In the genomic region with DNA sequence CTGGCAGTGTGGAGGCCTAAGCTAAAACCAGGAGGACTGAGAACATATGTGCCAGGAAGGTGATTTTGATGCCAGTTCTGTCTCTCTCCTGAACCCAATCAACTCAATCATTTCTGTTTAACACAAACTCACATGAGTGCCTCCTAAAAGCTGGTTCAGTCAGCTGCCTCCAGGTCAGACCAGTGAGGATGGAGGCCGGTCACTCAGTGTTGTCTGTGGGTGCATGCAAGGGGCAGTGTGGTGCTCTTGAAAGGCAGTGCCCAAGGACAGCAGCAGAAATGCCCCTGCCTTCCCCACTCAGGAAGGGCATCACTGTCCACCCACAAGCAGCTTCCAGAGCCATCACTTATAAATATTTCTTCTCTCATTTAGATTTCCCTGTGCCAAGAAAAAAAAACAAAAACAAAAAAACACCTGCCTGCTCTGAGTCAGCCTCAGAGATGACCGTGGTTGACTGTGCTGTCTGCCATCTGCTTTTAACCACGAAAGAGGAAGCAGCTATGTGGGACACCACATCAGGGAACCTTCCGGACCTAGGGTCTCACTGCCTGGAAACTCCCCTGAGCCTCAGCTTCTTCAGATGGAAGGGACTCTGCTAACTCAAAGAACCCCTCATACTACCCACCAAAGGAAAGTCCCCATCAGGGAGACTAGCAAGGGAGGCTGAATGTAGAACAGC, we compare ENCODE assay signal across 8 cellular contexts. TPM values are rescaled to one million over a fixed set of nuclear protein-coding genes. Genes with fewer than 3 reads are reported as not detected.
DNase-seq lines count a peak whose midpoint lies in the region; ATAC-seq and TF ChIP-seq lines count a peak whose summit lies in the region.

No MANE protein-coding gene starts in this region.

- intact Hi-C loops in activated naive CD4-positive, alpha-beta T cell treated with anti-CD3 and anti-CD28 coated beads for 36 hours (cut with micrococcal nuclease): loop anchor here (1.0 to 5.0 kb wide), 7 partner anchors 16 to 574 kb away; a partner anchor contains a TSS
- intact Hi-C loops in left lung (cut with DNase I): no loop called here

- no peak for TF ChIP-seq CTCF in left lung (IDR thresholded peaks at IDR 0.05)

- peak; percentile 38 for TF ChIP-seq POLR2A in GM19193 (IDR thresholded peaks at IDR 0.05; ENCODE audit: extremely low read depth, insufficient read depth, insufficient read length)

- H3K27me3 ChIP-seq in left lung: no peaks in the 10 kb centered on the region

- CTCF ChIA-PET in activated naive CD4-positive, alpha-beta T cell treated with anti-CD3 and anti-CD28 coated beads for 36 hours (lab: Charles Lee): interaction anchor here (0.6 to 2.7 kb wide), 13 partner anchors 9 to 428 kb away, joined by 3 to 16 read pairs (median 9); no protein-coding TSS in a partner anchor

- peaks cover 89% of the 10 kb centered on the region for H3K4me1 Mint-ChIP-seq in activated naive CD4-positive, alpha-beta T cell treated with anti-CD3 and anti-CD28 coated beads for 36 hours (ENCODE audit: low read depth)

- peak overlapping the region; percentile 28 to 90 for H3K27ac ChIP-seq in left lung

- DNase-seq in AG08395 (ENCODE audit: low spot score) (peak; percentile 39), SHP77 (lab: John Stamatoyannopoulos, UW) (peak; percentile 51 to 67), left lung (no peak), H4 (ENCODE audit: low spot score) (no peak)
- DNase-seq in activated naive CD4-positive, alpha-beta T cell treated with anti-CD3 and anti-CD28 coated beads for 36 hours: peak; percentile 95
- DNase-seq in stimulated activated CD8-positive, alpha-beta memory T cell treated with anti-CD3 and anti-CD28 coated beads, Interleukin-7, amount 100 ng/mL, for 48 hours (ENCODE audit: extremely low read depth in 1 of 2, low read depth in 1 of 2): peak; percentile 52 to 80

- H3K36me3 ChIP-seq in left lung: no peaks in the 10 kb centered on the region

- peak overlapping the region; percentile 67 for H3K4me3 Mint-ChIP-seq in activated naive CD4-positive, alpha-beta T cell treated with anti-CD3 and anti-CD28 coated beads for 36 hours

- no peaks in the 10 kb centered on the region for H3K9me3 Mint-ChIP-seq in activated naive CD4-positive, alpha-beta T cell treated with anti-CD3 and anti-CD28 coated beads for 36 hours

- no peaks in the 10 kb centered on the region for H3K27me3 Mint-ChIP-seq in activated naive CD4-positive, alpha-beta T cell treated with anti-CD3 and anti-CD28 coated beads for 36 hours (ENCODE audit: low read depth)

- no peak overlapping the region for H3K4me3 ChIP-seq in left lung

- peak; percentile 50 for ATAC-seq in HG03196 (IDR thresholded peaks at IDR 0.05; ENCODE audit: unreplicated experiment)
- peak; percentile 69 for ATAC-seq in left lung

- H3K36me3 Mint-ChIP-seq in activated naive CD4-positive, alpha-beta T cell treated with anti-CD3 and anti-CD28 coated beads for 36 hours (ENCODE audit: low read depth): peaks cover 29% of the 10 kb centered on the region

- H3K27ac Mint-ChIP-seq in activated naive CD4-positive, alpha-beta T cell treated with anti-CD3 and anti-CD28 coated beads for 36 hours: peak overlapping the region; percentile 97

- peaks cover 6 to 59% of the 10 kb centered on the region in 2 donors for H3K4me1 ChIP-seq in left lung

- no peaks in the 10 kb centered on the region for H3K9me3 ChIP-seq in left lung

RNA-seq across cellular contexts. Expression of a gene that starts 39.1 kb away (rescaled TPM):
- 100 to 1,000 TPM; 100 to 102 TPM for total RNA-seq in activated naive CD4-positive, alpha-beta T cell treated with anti-CD3 and anti-CD28 coated beads for 36 hours
- total RNA-seq in left lung: 10 to 100 TPM; 49.3 to 68.5 TPM
- total RNA-seq in H4 (2014; rRNA removed; shearing (Covaris generic)): 148 and 152 TPM in 2 replicates

Comparison
In these comparisons a context has a peak if more than half of its experiments do, and no peak if none do; other contexts are left out.
1. DNase-seq: peak in AG08395 (single experiment), SHP77 (2 of 2), activated naive CD4-positive, alpha-beta T cell treated with anti-CD3 and anti-CD28 coated beads for 36 hours (single experiment) and stimulated activated CD8-positive, alpha-beta memory T cell treated with anti-CD3 and anti-CD28 coated beads, Interleukin-7, amount 100 ng/mL, for 48 hours (2 of 2); none in left lung (0 of 2) and H4 (single experiment).